11 cellular contexts compared by ENCODE assay signal in genomic region chr1:212928323-212929281, GRCh38. TPM values are rescaled to one million over a fixed set of nuclear protein-coding genes. Genes with fewer than 3 reads are reported as not detected.
DNase-seq lines count a peak whose midpoint lies in the region; ATAC-seq, FAIRE-seq and TF ChIP-seq lines count a peak whose summit lies in the region.
"Had no signal": no experiment of that assay in that cellular context is flagged by ENCODE, and none has a peak within 500 bp of the region (broad histone marks: within the 10 kb centered on the region; RNA-seq: fewer than 3 reads in every experiment).

No MANE protein-coding gene starts in this region.

- no peaks in the 10 kb centered on the region for H3K9me3 ChIP-seq in mucosa of descending colon

- no peaks in the 10 kb centered on the region for H3K36me3 ChIP-seq in mucosa of descending colon (ENCODE audit: low read depth)

- intact Hi-C loops in mucosa of descending colon (cut with DNase I, micrococcal nuclease) = no loop called here

- peak; percentile 89 for ATAC-seq in GM18868 (IDR thresholded peaks at IDR 0.05; ENCODE audit: unreplicated experiment)
- ATAC-seq in HG02610 (IDR thresholded peaks at IDR 0.05; ENCODE audit: unreplicated experiment) = peak; percentile 90
- peak; percentile 11 for ATAC-seq in mucosa of descending colon

- no peak for FAIRE-seq in D721Med (lab: Jason Lieb, UNC)
- FAIRE-seq: keratinocyte, small intestine had no signal

- TF ChIP-seq CTCF in mucosa of descending colon (IDR thresholded peaks at IDR 0.05) = no peak
- TF ChIP-seq CTCF in D721Med (IDR thresholded peaks at IDR 0.05; ENCODE audit: insufficient read depth, missing control alignments) = no peak

- peak; percentile 33 for DNase-seq in OCI-M1 (lab: John Stamatoyannopoulos, UW)
- no peak for DNase-seq in mucosa of descending colon
- no peak for DNase-seq in CD1c-positive myeloid dendritic cell (ENCODE audit: extremely low spot score)
- no peak for DNase-seq in retina
- DNase-seq in GM03348 (ENCODE audit: low spot score) = no peak
- no peak for DNase-seq in D721Med (ENCODE audit: insufficient read length, low spot score)
- DNase-seq: NCI-H69, small intestine had no signal

- no peaks in the 10 kb centered on the region for H3K4me1 ChIP-seq in mucosa of descending colon (ENCODE audit: low read depth)

- no peak overlapping the region for H3K4me3 ChIP-seq in mucosa of descending colon

RNA-seq across cellular contexts. Expression of gene VASH2, which starts 21.7 kb away (rescaled TPM):
- under 1 TPM; 0.25 to 0.78 (median 0.41) TPM for total RNA-seq in mucosa of descending colon

Comparison
In these comparisons a context has a peak if more than half of its experiments do, and no peak if none do; other contexts are left out.
1. ATAC-seq: peak in every context shown above with its lines; median percentile 90 in HG02610; 89 in GM18868; 11 in mucosa of descending colon.